ENCODE assay signal across 23 cellular contexts in the genomic region with DNA sequence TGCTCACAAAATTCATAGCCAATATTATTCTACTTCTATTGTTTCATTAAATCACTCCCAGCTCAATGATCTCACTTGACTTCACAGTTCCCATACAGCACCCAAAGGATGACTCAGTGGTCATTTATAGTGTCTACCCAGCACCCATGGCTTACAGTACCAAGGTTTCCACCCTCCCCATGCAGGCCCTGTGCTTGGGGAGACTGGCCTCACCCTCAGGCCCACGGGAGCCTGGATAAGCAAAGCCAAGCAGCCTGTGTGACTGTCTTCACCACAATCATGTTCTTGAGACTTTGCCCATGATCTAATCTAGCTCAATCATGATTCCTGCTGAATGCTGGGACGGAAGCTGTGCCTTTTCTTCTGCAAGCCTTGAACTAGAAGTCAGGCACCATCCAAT.
DNase-seq lines count a peak whose midpoint lies in the region; ATAC-seq, FAIRE-seq and TF ChIP-seq lines count a peak whose summit lies in the region.
"Had no signal": no experiment of that assay in that cellular context is flagged by ENCODE, and none has a peak within 500 bp of the region (broad histone marks: within the 10 kb centered on the region; RNA-seq: fewer than 3 reads in every experiment).

No MANE protein-coding gene starts in this region.

- DNase-seq in GM23248 (peak; percentile 80), astrocyte (ENCODE audit: low read depth) (peak; percentile 56), stromal cell of bone marrow (ENCODE audit: low read depth) (peak; percentile 60), amniotic stem cell (lab: John Stamatoyannopoulos, UW) (no peak), gastrocnemius medialis (no peak), psoas muscle (no peak)
- DNase-seq: activated CD4-positive, alpha-beta memory T cell treated with anti-CD3 and anti-CD28 coated beads, Interleukin-2, amount 10 ng/mL, durations not matched to agents 7 days and 5 days; activated CD4-positive, CD25-positive, alpha-beta regulatory T cell; activated naive CD4-positive, alpha-beta T cell treated with anti-CD3 and anti-CD28 coated beads, Interleukin-2, amount 50 U/mL, for 16 hours; activated T-cell treated with anti-CD3 and anti-CD28 coated beads, Interleukin-2, amount 50 U/mL, for 1 hour; Calu3; dorsolateral prefrontal cortex; GOT3; NCI-H1436 treated with DMSO at 0.1 percent for 48 hours; right lobe of liver; stimulated activated naive CD4-positive, alpha-beta T cell; T-helper 9 cell; tibial artery had no signal

- TF ChIP-seq CTCF in astrocyte (IDR thresholded peaks at IDR 0.05; ENCODE audit: insufficient read depth, low read depth, low read length) (no peak), gastrocnemius medialis (IDR thresholded peaks at IDR 0.05 in 4 of 5, conservative IDR thresholded peaks at IDR 0.05 in 1 of 5) (no peak), psoas muscle (IDR thresholded peaks at IDR 0.05) (no peak)

- H3F3A ChIP-seq in GM23248 (ENCODE audit: insufficient read depth) = peaks cover 25% of the 10 kb centered on the region

- H3K9me2 ChIP-seq in GM23248 (ENCODE audit: insufficient read depth) = no peaks in the 10 kb centered on the region

- peaks cover 2% of the 10 kb centered on the region for H3K36me3 Mint-ChIP-seq in astrocyte (ENCODE audit: low read depth, unreplicated experiment)

- H3K9me3 Mint-ChIP-seq in astrocyte (ENCODE audit: unreplicated experiment) = peaks cover 14% of the 10 kb centered on the region
- H3K9me3 Mint-ChIP-seq: activated CD4-positive, alpha-beta memory T cell treated with anti-CD3 and anti-CD28 coated beads, Interleukin-2, amount 10 ng/mL, durations not matched to agents 7 days and 5 days had no signal

- H3K4me3 ChIP-seq in GM23248 = no peak overlapping the region; the same call in 1 of the 2 replicates
- no peak overlapping the region for H3K4me3 ChIP-seq in astrocyte (ENCODE audit: insufficient read depth, low read depth, low read length)
- no peak overlapping the region for H3K4me3 ChIP-seq in iPS-20b (ENCODE audit: low read length)
- H3K4me3 ChIP-seq in gastrocnemius medialis = no peak overlapping the region
- no peak overlapping the region for H3K4me3 ChIP-seq in psoas muscle
- H3K4me3 ChIP-seq: BLaER1, dorsolateral prefrontal cortex, right lobe of liver, SK-N-MC, tibial artery had no signal

- no peaks in the 10 kb centered on the region for H3K27me3 Mint-ChIP-seq in astrocyte (ENCODE audit: low read depth, unreplicated experiment)

- in situ Hi-C loops in GM23248 (cut with MboI) (no loop called here), gastrocnemius medialis (cut with MboI; ENCODE audit: low sequenced_read_pairs in 4 of 4) (no loop called here)

- H4K20me1 ChIP-seq in GM23248 (ENCODE audit: insufficient read depth) (no peaks in the 10 kb centered on the region), astrocyte (ENCODE audit: insufficient read depth, low read length) (no peaks in the 10 kb centered on the region)
- H4K20me1 ChIP-seq: BLaER1 had no signal

- H3K4me1 Mint-ChIP-seq in astrocyte (ENCODE audit: low read depth, unreplicated experiment) = peaks cover 26% of the 10 kb centered on the region
- H3K4me1 Mint-ChIP-seq: activated CD4-positive, alpha-beta memory T cell treated with anti-CD3 and anti-CD28 coated beads, Interleukin-2, amount 10 ng/mL, durations not matched to agents 7 days and 5 days had no signal

- 0 to 4% methylated on average over 2 of the region's 2 CpGs for WGBS in GM23248 (ENCODE audit: low coverage in 1 of 2, low lambda C conversion rate in 2 of 2, missing lambda C conversion rate in 2 of 2), 2 experiments
- 57 to 73% (median 68%) methylated on average over 2 of the region's 2 CpGs for WGBS in psoas muscle, 3 donors

- 0 out of 2 replicates have a peak overlapping the region, but pooled peaks have one; percentile 40 for H3K9ac ChIP-seq in GM23248
- peak overlapping the region; percentile 36 for H3K9ac ChIP-seq in astrocyte (ENCODE audit: low read length)
- H3K9ac ChIP-seq in iPS-20b (ENCODE audit: low read depth, low read length) = 0 out of 2 replicates have a peak overlapping the region, but pooled peaks have one; percentile 2
- H3K9ac ChIP-seq: BLaER1 had no signal

- H3K36me3 ChIP-seq in GM23248 (ENCODE audit: low read depth) = no peaks in the 10 kb centered on the region
- no peaks in the 10 kb centered on the region for H3K36me3 ChIP-seq in astrocyte (ENCODE audit: insufficient read depth, low read length)
- no peaks in the 10 kb centered on the region for H3K36me3 ChIP-seq in iPS-20b (ENCODE audit: insufficient read depth, low read depth, low read length)
- no peaks in the 10 kb centered on the region for H3K36me3 ChIP-seq in gastrocnemius medialis
- H3K36me3 ChIP-seq in psoas muscle (ENCODE audit: insufficient read depth in 1 of 2, low read depth in 1 of 2) = no peaks in the 10 kb centered on the region
- H3K36me3 ChIP-seq: BLaER1, right lobe of liver, tibial artery had no signal

- peak overlapping the region; percentile 75 for H3K27ac ChIP-seq in GM23248
- H3K27ac ChIP-seq in astrocyte (ENCODE audit: low read depth, low read length) = peak overlapping the region; percentile 57
- no peak overlapping the region for H3K27ac ChIP-seq in iPS-20b (ENCODE audit: low read length)
- no peak overlapping the region for H3K27ac ChIP-seq in gastrocnemius medialis
- H3K27ac ChIP-seq in psoas muscle = no peak overlapping the region
- H3K27ac ChIP-seq: BLaER1, dorsolateral prefrontal cortex, right lobe of liver, SK-N-MC, tibial artery had no signal

- no peak overlapping the region for H3K4me3 Mint-ChIP-seq in astrocyte (ENCODE audit: unreplicated experiment)
- H3K4me3 Mint-ChIP-seq: activated CD4-positive, alpha-beta memory T cell treated with anti-CD3 and anti-CD28 coated beads, Interleukin-2, amount 10 ng/mL, durations not matched to agents 7 days and 5 days had no signal

- ATAC-seq in gastrocnemius medialis = no peak
- ATAC-seq in psoas muscle = no peak
- ATAC-seq: right lobe of liver had no signal

- H3K4me2 ChIP-seq in GM23248 (ENCODE audit: unreplicated experiment) (peak overlapping the region; percentile 45), astrocyte (ENCODE audit: low read length) (peak overlapping the region; percentile 41)
- H3K4me2 ChIP-seq: BLaER1 had no signal

- no peak for FAIRE-seq in astrocyte (lab: Jason Lieb, UNC)
- FAIRE-seq: G401.6, GM12891 had no signal

- no peaks in the 10 kb centered on the region for H3K9me3 ChIP-seq in GM23248 (ENCODE audit: low read depth)
- no peaks in the 10 kb centered on the region for H3K9me3 ChIP-seq in astrocyte (ENCODE audit: insufficient read depth, low read depth, low read length)
- H3K9me3 ChIP-seq in iPS-20b (ENCODE audit: insufficient read depth, low read depth, low read length) = peaks cover 9% of the 10 kb centered on the region
- no peaks in the 10 kb centered on the region for H3K9me3 ChIP-seq in gastrocnemius medialis
- H3K9me3 ChIP-seq in psoas muscle = no peaks in the 10 kb centered on the region
- H3K9me3 ChIP-seq: right lobe of liver had no signal

- H3K27ac Mint-ChIP-seq in astrocyte (ENCODE audit: unreplicated experiment) = peak overlapping the region; percentile 50
- H3K27ac Mint-ChIP-seq: activated CD4-positive, alpha-beta memory T cell treated with anti-CD3 and anti-CD28 coated beads, Interleukin-2, amount 10 ng/mL, durations not matched to agents 7 days and 5 days had no signal

- TF ChIP-seq POLR2A in gastrocnemius medialis (IDR thresholded peaks at IDR 0.05) = no peak

- no peaks in the 10 kb centered on the region for H3K27me3 ChIP-seq in GM23248 (replicated peaks; ENCODE audit: insufficient read depth)
- no peaks in the 10 kb centered on the region for H3K27me3 ChIP-seq in astrocyte (ENCODE audit: insufficient read depth, low read length)
- H3K27me3 ChIP-seq in iPS-20b (ENCODE audit: insufficient read depth, low read length) = no peaks in the 10 kb centered on the region
- H3K27me3 ChIP-seq in gastrocnemius medialis = no peaks in the 10 kb centered on the region
- H3K27me3 ChIP-seq in psoas muscle (ENCODE audit: insufficient read depth in 3 of 3, low read length in 2 of 3) = no peaks in the 10 kb centered on the region
- H3K27me3 ChIP-seq: BLaER1, dorsolateral prefrontal cortex, right lobe of liver, tibial artery had no signal

- peaks cover 21% of the 10 kb centered on the region for H3K4me1 ChIP-seq in GM23248 (ENCODE audit: insufficient read depth)
- peaks cover 15% of the 10 kb centered on the region for H3K4me1 ChIP-seq in astrocyte (ENCODE audit: insufficient read depth, low read length)
- 0 out of 2 replicates have a peak, but pooled peaks cover 4% of the 10 kb centered on the region for H3K4me1 ChIP-seq in iPS-20b (ENCODE audit: insufficient read depth, low read length)
- H3K4me1 ChIP-seq in gastrocnemius medialis = no peaks in the 10 kb centered on the region
- H3K4me1 ChIP-seq in psoas muscle = no peaks in the 10 kb centered on the region
- H3K4me1 ChIP-seq: BLaER1, right lobe of liver, tibial artery had no signal

- peak overlapping the region; percentile 24; the same call in 1 of the 2 replicates for H2AFZ ChIP-seq in GM23248
- H2AFZ ChIP-seq in astrocyte (ENCODE audit: low read depth, low read length) = peak overlapping the region; percentile 31

- H3K79me2 ChIP-seq in GM23248 (ENCODE audit: insufficient read depth) = no peaks in the 10 kb centered on the region
- H3K79me2 ChIP-seq in astrocyte (ENCODE audit: insufficient read depth, low read length) = no peaks in the 10 kb centered on the region

- intact Hi-C loops in gastrocnemius medialis (cut with DNase I; ENCODE audit: low total_unique reads) (no loop called here), psoas muscle (cut with DNase I) (no loop called here)

Comparison
In these comparisons a context has a peak if more than half of its experiments do, and no peak if none do; other contexts are left out.
1. DNase-seq: peak in GM23248 (single experiment), astrocyte (single experiment) and stromal cell of bone marrow (single experiment); none in amniotic stem cell (single experiment), gastrocnemius medialis (0 of 2) and psoas muscle (0 of 2).
2. H3K27ac ChIP-seq: peak in GM23248 (single experiment) and astrocyte (single experiment); none in iPS-20b (single experiment), gastrocnemius medialis (0 of 4) and psoas muscle (single experiment).
3. Peak in every context shown above with its lines, with median percentiles within 50 percentile points of each other: H3K9ac ChIP-seq.